ENCODE assay signal across 27 cellular contexts in the genomic region with DNA sequence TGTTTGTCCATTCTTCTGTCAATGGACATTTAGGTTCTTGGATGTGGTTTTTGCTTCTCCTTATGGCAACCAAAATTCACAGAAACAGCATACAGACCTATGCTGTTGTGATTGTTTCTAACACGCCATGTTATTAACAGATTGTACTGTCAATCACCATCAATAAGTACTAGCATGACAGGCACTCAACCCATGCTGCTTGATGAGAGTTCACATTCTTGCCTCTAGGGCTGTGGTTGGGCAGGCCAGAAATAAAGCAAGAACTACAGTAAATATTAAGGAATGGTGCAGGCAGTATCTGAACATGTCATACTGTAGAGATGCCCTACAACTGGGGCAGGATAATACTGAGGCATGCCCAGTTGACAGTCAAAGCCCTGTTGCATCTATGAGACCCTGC.
DNase-seq lines count a peak whose midpoint lies in the region; ATAC-seq and TF ChIP-seq lines count a peak whose summit lies in the region.
"Had no signal": no experiment of that assay in that cellular context is flagged by ENCODE, and none has a peak within 500 bp of the region (broad histone marks: within the 10 kb centered on the region; RNA-seq: fewer than 3 reads in every experiment).

No MANE protein-coding gene starts in this region.

- TF ChIP-seq CTCF in GM23338 (conservative IDR thresholded peaks at IDR 0.05; ENCODE audit: low read depth in 2 of 2) = peak; percentile 31 to 39
- TF ChIP-seq CTCF in WERI-Rb-1 (IDR thresholded peaks at IDR 0.05; ENCODE audit: low read depth, low read length) = 0 out of 2 replicates have a peak, but pooled peaks have one; percentile 11
- TF ChIP-seq CTCF in fibroblast of pulmonary artery (IDR thresholded peaks at IDR 0.05; ENCODE audit: low read length, missing control alignments) = peak; percentile 15
- TF ChIP-seq CTCF in retinal pigment epithelial cell (conservative IDR thresholded peaks at IDR 0.05; ENCODE audit: low read depth, low read length) = peak; percentile 27
- no peak for TF ChIP-seq CTCF in upper lobe of left lung (IDR thresholded peaks at IDR 0.05)
- no peak for TF ChIP-seq CTCF in coronary artery (IDR thresholded peaks at IDR 0.05)

- peaks cover 7% of the 10 kb centered on the region for H3K9me3 ChIP-seq in WERI-Rb-1 (ENCODE audit: severe bottlenecking)
- no peaks in the 10 kb centered on the region for H3K9me3 ChIP-seq in upper lobe of left lung
- H3K9me3 ChIP-seq: SJSA1, thoracic aorta had no signal

- H3K4me3 ChIP-seq in GM23338 (no peak overlapping the region), WERI-Rb-1 (ENCODE audit: low read depth, low read length) (no peak overlapping the region), fibroblast of pulmonary artery (replicated peaks; ENCODE audit: low read depth, low read length) (no peak overlapping the region), retinal pigment epithelial cell (ENCODE audit: low read length) (no peak overlapping the region), upper lobe of left lung (no peak overlapping the region), coronary artery (no peak overlapping the region)
- H3K4me3 ChIP-seq: GM12878, Peyer's patch, SJSA1, thoracic aorta had no signal

- H3K27ac Mint-ChIP-seq in GM23338 = no peak overlapping the region
- H3K27ac Mint-ChIP-seq: activated naive CD4-positive, alpha-beta T cell treated with anti-CD3 and anti-CD28 coated beads, Interleukin-2, amount 50 U/mL, for 24 hours; activated T-helper 1 cell treated with anti-CD3 and anti-CD28 coated beads, Interleukin-12 subunit alpha, Interleukin-12 subunit beta, Interleukin-2, Interleukin-4 antibody, amounts not matched to agents 30 ng/mL and 10 ng/mL and 1 ng/mL, durations not matched to agents 14 hours and 24 hours and 36 hours; naive thymus-derived CD8-positive, alpha-beta T cell; stimulated activated memory B cell treated with anti-CD40 and anti-IgM and Interleukin-4, amounts not matched to agents 10 μg/mL and 1 μg/mL and 100 μg/mL, for 72 hours; T-helper 1 cell treated with Interleukin-12 subunit alpha and Interleukin-12 subunit beta and Interleukin-4 antibody, amounts not matched to agents 30 μg/mL and 1 μg/mL, for 36 hours had no signal

- H3K79me2 ChIP-seq in GM23338 (replicated peaks; ENCODE audit: insufficient read depth) = no peaks in the 10 kb centered on the region

- H3K4me3 Mint-ChIP-seq in GM23338 = no peak overlapping the region
- H3K4me3 Mint-ChIP-seq: activated naive CD4-positive, alpha-beta T cell treated with anti-CD3 and anti-CD28 coated beads, Interleukin-2, amount 50 U/mL, for 24 hours; activated T-helper 1 cell treated with anti-CD3 and anti-CD28 coated beads, Interleukin-12 subunit alpha, Interleukin-12 subunit beta, Interleukin-2, Interleukin-4 antibody, amounts not matched to agents 30 ng/mL and 10 ng/mL and 1 ng/mL, durations not matched to agents 14 hours and 24 hours and 36 hours; naive thymus-derived CD8-positive, alpha-beta T cell; stimulated activated memory B cell treated with anti-CD40 and anti-IgM and Interleukin-4, amounts not matched to agents 10 μg/mL and 1 μg/mL and 100 μg/mL, for 72 hours; T-helper 1 cell treated with Interleukin-12 subunit alpha and Interleukin-12 subunit beta and Interleukin-4 antibody, amounts not matched to agents 30 μg/mL and 1 μg/mL, for 36 hours had no signal

- H3K4me1 Mint-ChIP-seq in GM23338 = peaks cover 10% of the 10 kb centered on the region
- H3K4me1 Mint-ChIP-seq: activated naive CD4-positive, alpha-beta T cell treated with anti-CD3 and anti-CD28 coated beads, Interleukin-2, amount 50 U/mL, for 24 hours; naive thymus-derived CD8-positive, alpha-beta T cell; stimulated activated memory B cell treated with anti-CD40 and anti-IgM and Interleukin-4, amounts not matched to agents 10 μg/mL and 1 μg/mL and 100 μg/mL, for 72 hours had no signal

- ATAC-seq in GM23338 = no peak
- ATAC-seq in upper lobe of left lung (ENCODE audit: low FRiP score in 2 of 2) = no peak
- ATAC-seq: esophagus mucosa; GM12878; left lobe of liver; naive thymus-derived CD8-positive, alpha-beta T cell; stimulated activated memory B cell treated with anti-CD40 and anti-IgM and Interleukin-4, amounts not matched to agents 10 μg/mL and 1 μg/mL and 100 μg/mL, for 72 hours had no signal

- H4K20me1 ChIP-seq in GM23338 (replicated peaks; ENCODE audit: insufficient read depth) = no peaks in the 10 kb centered on the region

- no peaks in the 10 kb centered on the region for H3F3A ChIP-seq in GM23338 (replicated peaks; ENCODE audit: low read depth)

- H3K36me3 ChIP-seq in GM23338 (ENCODE audit: insufficient read depth) = 0 out of 2 replicates have a peak, but pooled peaks cover 4% of the 10 kb centered on the region
- H3K36me3 ChIP-seq in WERI-Rb-1 = no peaks in the 10 kb centered on the region
- H3K36me3 ChIP-seq in upper lobe of left lung = no peaks in the 10 kb centered on the region
- H3K36me3 ChIP-seq: Peyer's patch, SJSA1, thoracic aorta had no signal

- no peak for TF ChIP-seq POLR2A in upper lobe of left lung (IDR thresholded peaks at IDR 0.05)

- H3K27me3 Mint-ChIP-seq in GM23338 (ENCODE audit: insufficient read depth, low read depth, poor library complexity) = peaks cover 1% of the 10 kb centered on the region
- H3K27me3 Mint-ChIP-seq: stimulated activated memory B cell treated with anti-CD40 and anti-IgM and Interleukin-4, amounts not matched to agents 10 μg/mL and 1 μg/mL and 100 μg/mL, for 72 hours had no signal

- H3K9me2 ChIP-seq in GM23338 (ENCODE audit: insufficient read depth) = 0 out of 2 replicates have a peak, but pooled peaks cover 2% of the 10 kb centered on the region

- DNase-seq in GM23338 (ENCODE audit: low spot score) (no peak), WERI-Rb-1 (no peak), fibroblast of pulmonary artery (ENCODE audit: low read depth) (no peak), retinal pigment epithelial cell (ENCODE audit: low read depth) (no peak), upper lobe of left lung (no peak), KG1 (lab: John Stamatoyannopoulos, UW) (no peak), coronary artery (ENCODE audit: low spot score) (no peak)
- DNase-seq in activated effector memory CD4-positive, alpha-beta T cell treated with anti-CD3 and anti-CD28 coated beads, Interleukin-2, amount 50 U/mL, for 16 hours = no peak
- DNase-seq: activated CD4-positive, alpha-beta T cell treated with anti-CD3 and anti-CD28 coated beads for 48 hours; anterior cingulate cortex; DND-41; effector CD4-positive, alpha-beta T cell; head of caudate nucleus; mesendoderm; naive thymus-derived CD8-positive, alpha-beta T cell; NCI-H2081; NCI-H446 treated with DMSO at 0.1 percent for 48 hours; Peyer's patch had no signal

- peaks cover 10% of the 10 kb centered on the region; the same call in 1 of the 2 replicates for H3K4me1 ChIP-seq in GM23338 (ENCODE audit: insufficient read depth)
- H3K4me1 ChIP-seq in upper lobe of left lung = no peaks in the 10 kb centered on the region
- H3K4me1 ChIP-seq: Peyer's patch, SJSA1 had no signal

- peaks cover 11% of the 10 kb centered on the region; the same call in 2 of the 3 replicates for H3K9me3 Mint-ChIP-seq in GM23338
- H3K9me3 Mint-ChIP-seq: activated naive CD4-positive, alpha-beta T cell treated with anti-CD3 and anti-CD28 coated beads, Interleukin-2, amount 50 U/mL, for 24 hours had no signal

- H3K4me2 ChIP-seq in GM23338 = no peak overlapping the region

- 100% methylated on average over 1 of the region's 1 CpG for WGBS in upper lobe of left lung, 2 donors

- no peak overlapping the region for H3K27ac ChIP-seq in GM23338 (ENCODE audit: low read depth)
- H3K27ac ChIP-seq in WERI-Rb-1 = no peak overlapping the region
- no peak overlapping the region for H3K27ac ChIP-seq in upper lobe of left lung
- no peak overlapping the region for H3K27ac ChIP-seq in coronary artery
- H3K27ac ChIP-seq: Peyer's patch, SJSA1, thoracic aorta had no signal

- TF ChIP-seq EP300 in upper lobe of left lung (IDR thresholded peaks at IDR 0.05) = no peak

- H3K36me3 Mint-ChIP-seq in GM23338 (ENCODE audit: low read depth) = peaks cover 8% of the 10 kb centered on the region; the same call in 1 of the 3 replicates
- H3K36me3 Mint-ChIP-seq: activated naive CD4-positive, alpha-beta T cell treated with anti-CD3 and anti-CD28 coated beads, Interleukin-2, amount 50 U/mL, for 24 hours; naive thymus-derived CD8-positive, alpha-beta T cell; stimulated activated memory B cell treated with anti-CD40 and anti-IgM and Interleukin-4, amounts not matched to agents 10 μg/mL and 1 μg/mL and 100 μg/mL, for 72 hours had no signal

- no peak overlapping the region for H2AFZ ChIP-seq in GM23338

- H3K27me3 ChIP-seq in GM23338 (ENCODE audit: insufficient read depth) (no peaks in the 10 kb centered on the region), WERI-Rb-1 (ENCODE audit: insufficient read depth, low read depth, severe bottlenecking) (no peaks in the 10 kb centered on the region), upper lobe of left lung (no peaks in the 10 kb centered on the region)
- H3K27me3 ChIP-seq: Peyer's patch, SJSA1 had no signal

TF ChIP-seq in GM23338, 12 proteins besides CTCF, POLR2A, EP300 and RAD21 (continues in another document):
- no peak for TF ChIP-seq JUNB (IDR thresholded peaks at IDR 0.05; ENCODE audit: unreplicated experiment)
- TF ChIP-seq STAT1 (IDR thresholded peaks at IDR 0.05; ENCODE audit: unreplicated experiment) = no peak
- no peak for TF ChIP-seq REST (IDR thresholded peaks at IDR 0.05; ENCODE audit: unreplicated experiment)
- no peak for TF ChIP-seq NANOG (IDR thresholded peaks at IDR 0.05; ENCODE audit: borderline replicate concordance)

Comparison
In these comparisons a context has a peak if more than half of its experiments do, and no peak if none do; other contexts are left out.
1. CTCF ChIP-seq: peak in GM23338 (2 of 2), WERI-Rb-1 (single experiment), fibroblast of pulmonary artery (single experiment) and retinal pigment epithelial cell (single experiment); none in upper lobe of left lung (0 of 6) and coronary artery (single experiment).